1 cellular context compared by ENCODE assay signal in the genomic region with DNA sequence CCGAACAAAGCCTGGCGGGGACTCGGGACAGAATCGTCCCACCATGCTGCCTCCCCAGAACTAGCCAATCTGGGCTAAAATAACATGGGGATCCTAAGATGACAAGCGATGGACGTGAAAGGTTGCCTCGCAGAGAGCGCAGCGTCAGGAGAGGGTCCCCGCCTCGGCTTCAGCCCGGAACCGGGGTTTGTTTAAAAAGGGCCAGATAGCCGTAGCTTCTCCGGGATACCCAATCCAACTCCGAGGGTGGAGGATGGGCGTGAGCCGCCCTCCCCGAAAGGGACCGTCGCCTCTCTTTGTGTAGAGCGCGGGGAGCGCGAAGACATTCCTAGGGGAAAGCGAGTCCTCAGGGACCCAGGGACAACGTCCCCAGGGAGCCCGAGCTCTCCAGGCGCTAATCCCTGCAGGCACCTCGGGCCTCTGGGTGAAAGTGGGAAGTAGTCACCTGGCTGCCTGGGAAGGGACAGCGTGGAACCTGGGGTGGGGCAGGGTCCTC.
TF ChIP-seq lines count a peak whose summit lies in the region.

No MANE protein-coding gene starts in this region.

TF ChIP-seq in HepG2, 621 proteins besides CTCF, POLR2A, EP300 and RAD21 (continued from another document):
- no peak for TF ChIP-seq ZNF430 (CRISPR knock-in tag; IDR thresholded peaks at IDR 0.05)
- peak; percentile 86; the same call in 1 of the 2 replicates for TF ChIP-seq ZNF800 (CRISPR knock-in tag; IDR thresholded peaks at IDR 0.05)
- 0 out of 2 replicates have a peak, but pooled peaks have one; percentile 46 for TF ChIP-seq PITX1 (CRISPR knock-in tag; IDR thresholded peaks at IDR 0.05)
- TF ChIP-seq DPF2 (CRISPR knock-in tag; IDR thresholded peaks at IDR 0.05; ENCODE audit: borderline replicate concordance, low read depth) = no peak
- no peak for TF ChIP-seq HNRNPUL1 (IDR thresholded peaks at IDR 0.05; ENCODE audit: low read depth, low read length)
- TF ChIP-seq RERE (CRISPR knock-in tag; IDR thresholded peaks at IDR 0.05; ENCODE audit: low read depth) = no peak
- no peak for TF ChIP-seq ZNF296 (CRISPR knock-in tag; conservative IDR thresholded peaks at IDR 0.05)
- no peak for TF ChIP-seq FOXP4 (CRISPR knock-in tag; IDR thresholded peaks at IDR 0.05)
- TF ChIP-seq KLF13 (CRISPR knock-in tag; IDR thresholded peaks at IDR 0.05) = no peak
- no peak for TF ChIP-seq MTA1 (CRISPR knock-in tag; IDR thresholded peaks at IDR 0.05; ENCODE audit: borderline replicate concordance)
- no peak for TF ChIP-seq ZBTB49 (CRISPR knock-in tag; IDR thresholded peaks at IDR 0.05; ENCODE audit: borderline replicate concordance)
- no peak for TF ChIP-seq SMAD9 (CRISPR knock-in tag; IDR thresholded peaks at IDR 0.05)
- TF ChIP-seq ZNF180 (CRISPR knock-in tag; IDR thresholded peaks at IDR 0.05; ENCODE audit: borderline replicate concordance, low read depth) = no peak
- TF ChIP-seq, protein P1, sequence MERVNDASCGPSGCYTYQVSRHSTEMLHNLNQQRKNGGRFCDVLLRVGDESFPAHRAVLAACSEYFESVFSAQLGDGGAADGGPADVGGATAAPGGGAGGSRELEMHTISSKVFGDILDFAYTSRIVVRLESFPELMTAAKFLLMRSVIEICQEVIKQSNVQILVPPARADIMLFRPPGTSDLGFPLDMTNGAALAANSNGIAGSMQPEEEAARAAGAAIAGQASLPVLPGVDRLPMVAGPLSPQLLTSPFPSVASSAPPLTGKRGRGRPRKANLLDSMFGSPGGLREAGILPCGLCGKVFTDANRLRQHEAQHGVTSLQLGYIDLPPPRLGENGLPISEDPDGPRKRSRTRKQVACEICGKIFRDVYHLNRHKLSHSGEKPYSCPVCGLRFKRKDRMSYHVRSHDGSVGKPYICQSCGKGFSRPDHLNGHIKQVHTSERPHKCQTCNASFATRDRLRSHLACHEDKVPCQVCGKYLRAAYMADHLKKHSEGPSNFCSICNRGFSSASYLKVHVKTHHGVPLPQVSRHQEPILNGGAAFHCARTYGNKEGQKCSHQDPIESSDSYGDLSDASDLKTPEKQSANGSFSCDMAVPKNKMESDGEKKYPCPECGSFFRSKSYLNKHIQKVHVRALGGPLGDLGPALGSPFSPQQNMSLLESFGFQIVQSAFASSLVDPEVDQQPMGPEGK (CRISPR knock-in tag; IDR thresholded peaks at IDR 0.05) = no peak
- no peak for TF ChIP-seq MED1 (CRISPR knock-in tag; IDR thresholded peaks at IDR 0.05)
- no peak for TF ChIP-seq FOXK2 (IDR thresholded peaks at IDR 0.05)
- 0 out of 2 replicates have a peak, but pooled peaks have one; percentile 9 for TF ChIP-seq BORCS8-MEF2B (CRISPR knock-in tag; IDR thresholded peaks at IDR 0.05)
- TF ChIP-seq BCLAF1 (IDR thresholded peaks at IDR 0.05) = no peak
- TF ChIP-seq ZNF788 (CRISPR knock-in tag; IDR thresholded peaks at IDR 0.05; ENCODE audit: borderline replicate concordance) = no peak
- TF ChIP-seq GLI4 (CRISPR knock-in tag; IDR thresholded peaks at IDR 0.05; ENCODE audit: borderline replicate concordance) = no peak
- TF ChIP-seq ZNF337 (CRISPR knock-in tag; IDR thresholded peaks at IDR 0.05; ENCODE audit: borderline replicate concordance, low read depth) = no peak
- no peak for TF ChIP-seq ZNF460 (CRISPR knock-in tag; IDR thresholded peaks at IDR 0.05; ENCODE audit: borderline replicate concordance)
- no peak for TF ChIP-seq FIP1L1 (IDR thresholded peaks at IDR 0.05; ENCODE audit: borderline replicate concordance, insufficient read depth, low read depth, low read length)
- TF ChIP-seq, protein P2, sequence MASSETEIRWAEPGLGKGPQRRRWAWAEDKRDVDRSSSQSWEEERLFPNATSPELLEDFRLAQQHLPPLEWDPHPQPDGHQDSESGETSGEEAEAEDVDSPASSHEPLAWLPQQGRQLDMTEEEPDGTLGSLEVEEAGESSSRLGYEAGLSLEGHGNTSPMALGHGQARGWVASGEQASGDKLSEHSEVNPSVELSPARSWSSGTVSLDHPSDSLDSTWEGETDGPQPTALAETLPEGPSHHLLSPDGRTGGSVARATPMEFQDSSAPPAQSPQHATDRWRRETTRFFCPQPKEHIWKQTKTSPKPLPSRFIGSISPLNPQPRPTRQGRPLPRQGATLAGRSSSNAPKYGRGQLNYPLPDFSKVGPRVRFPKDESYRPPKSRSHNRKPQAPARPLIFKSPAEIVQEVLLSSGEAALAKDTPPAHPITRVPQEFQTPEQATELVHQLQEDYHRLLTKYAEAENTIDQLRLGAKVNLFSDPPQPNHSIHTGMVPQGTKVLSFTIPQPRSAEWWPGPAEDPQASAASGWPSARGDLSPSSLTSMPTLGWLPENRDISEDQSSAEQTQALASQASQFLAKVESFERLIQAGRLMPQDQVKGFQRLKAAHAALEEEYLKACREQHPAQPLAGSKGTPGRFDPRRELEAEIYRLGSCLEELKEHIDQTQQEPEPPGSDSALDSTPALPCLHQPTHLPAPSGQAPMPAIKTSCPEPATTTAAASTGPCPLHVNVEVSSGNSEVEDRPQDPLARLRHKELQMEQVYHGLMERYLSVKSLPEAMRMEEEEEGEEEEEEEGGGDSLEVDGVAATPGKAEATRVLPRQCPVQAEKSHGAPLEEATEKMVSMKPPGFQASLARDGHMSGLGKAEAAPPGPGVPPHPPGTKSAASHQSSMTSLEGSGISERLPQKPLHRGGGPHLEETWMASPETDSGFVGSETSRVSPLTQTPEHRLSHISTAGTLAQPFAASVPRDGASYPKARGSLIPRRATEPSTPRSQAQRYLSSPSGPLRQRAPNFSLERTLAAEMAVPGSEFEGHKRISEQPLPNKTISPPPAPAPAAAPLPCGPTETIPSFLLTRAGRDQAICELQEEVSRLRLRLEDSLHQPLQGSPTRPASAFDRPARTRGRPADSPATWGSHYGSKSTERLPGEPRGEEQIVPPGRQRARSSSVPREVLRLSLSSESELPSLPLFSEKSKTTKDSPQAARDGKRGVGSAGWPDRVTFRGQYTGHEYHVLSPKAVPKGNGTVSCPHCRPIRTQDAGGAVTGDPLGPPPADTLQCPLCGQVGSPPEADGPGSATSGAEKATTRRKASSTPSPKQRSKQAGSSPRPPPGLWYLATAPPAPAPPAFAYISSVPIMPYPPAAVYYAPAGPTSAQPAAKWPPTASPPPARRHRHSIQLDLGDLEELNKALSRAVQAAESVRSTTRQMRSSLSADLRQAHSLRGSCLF (CRISPR knock-in tag; IDR thresholded peaks at IDR 0.05; ENCODE audit: borderline replicate concordance) = no peak
- TF ChIP-seq MYPOP (CRISPR knock-in tag; IDR thresholded peaks at IDR 0.05) = 0 out of 2 replicates have a peak, but pooled peaks have one; percentile 40
- no peak for TF ChIP-seq SP2 (CRISPR knock-in tag; IDR thresholded peaks at IDR 0.05)
- TF ChIP-seq PCBP1 (IDR thresholded peaks at IDR 0.05; ENCODE audit: borderline replicate concordance, low read depth, low read length) = no peak
